19 cellular contexts compared by ENCODE assay signal in the genomic region with DNA sequence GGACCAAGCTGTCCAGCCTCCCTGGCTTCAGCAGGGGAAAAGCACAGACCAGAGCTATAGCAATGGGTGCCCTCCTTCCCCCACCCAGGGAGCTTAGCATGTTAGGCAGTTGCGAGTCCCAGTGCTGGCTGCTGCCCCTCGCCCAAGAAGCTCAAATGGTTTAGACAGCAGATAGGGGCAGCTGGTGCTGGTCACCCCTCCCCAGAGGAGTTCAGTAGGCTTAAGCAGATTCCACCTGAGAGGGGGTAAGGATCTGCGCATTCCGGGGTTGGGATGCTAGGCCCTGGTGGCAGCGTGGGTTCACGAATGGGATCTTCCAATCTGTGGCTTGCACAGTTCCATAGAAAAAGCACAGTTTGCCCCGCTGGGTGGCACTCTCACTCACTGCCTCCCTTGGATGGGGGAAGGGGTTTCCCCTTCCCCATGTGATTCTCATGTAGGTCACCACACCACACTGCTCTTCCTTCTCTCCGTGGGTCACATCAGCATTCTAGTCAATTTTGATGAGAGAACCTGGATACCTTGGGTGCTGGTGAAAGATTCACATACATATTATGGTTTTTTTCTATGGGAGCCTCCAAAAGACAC.
DNase-seq lines count a peak whose midpoint lies in the region; ATAC-seq and TF ChIP-seq lines count a peak whose summit lies in the region.
"Had no signal": no experiment of that assay in that cellular context is flagged by ENCODE, and none has a peak within 500 bp of the region (broad histone marks: within the 10 kb centered on the region; RNA-seq: fewer than 3 reads in every experiment).

No MANE protein-coding gene starts in this region.

- H3K79me2 ChIP-seq in PC-3 (ENCODE audit: low read length) = no peaks in the 10 kb centered on the region

- POLR2A ChIA-PET in PC-3 (lab: Charles Lee; ENCODE audit: unreplicated experiment) = no interaction called here

- H3K9ac ChIP-seq in PC-3 (ENCODE audit: low read length) = no peak overlapping the region

- no peaks in the 10 kb centered on the region for H3K9me3 ChIP-seq in BE2C
- H3K9me3 ChIP-seq in PC-3 (ENCODE audit: low read length) = no peaks in the 10 kb centered on the region
- H3K9me3 ChIP-seq in tibial nerve = peaks cover 0 to 15% (median 0%) of the 10 kb centered on the region in 4 donors

- no peaks in the 10 kb centered on the region for H3F3A ChIP-seq in PC-3 (ENCODE audit: low read length, unreplicated experiment)

- CTCF ChIA-PET in PC-3 (lab: Charles Lee) = no interaction called here

- no peaks in the 10 kb centered on the region for H3K4me1 ChIP-seq in BE2C
- H3K4me1 ChIP-seq in PC-3 (ENCODE audit: insufficient read depth, low read length) = no peaks in the 10 kb centered on the region
- H3K4me1 ChIP-seq in tibial nerve = no peaks in the 10 kb centered on the region
- H3K4me1 ChIP-seq: A549 had no signal

- H3K4me1 Mint-ChIP-seq in stimulated activated effector memory CD8-positive, alpha-beta T cell treated with anti-CD3 and anti-CD28 coated beads, Interleukin-12 subunit alpha, Interleukin-12 subunit beta, amount 100 ng/mL, for 72 hours = no peaks in the 10 kb centered on the region

- H3K27ac Mint-ChIP-seq in stimulated activated effector memory CD8-positive, alpha-beta T cell treated with anti-CD3 and anti-CD28 coated beads, Interleukin-12 subunit alpha, Interleukin-12 subunit beta, amount 100 ng/mL, for 72 hours = no peak overlapping the region
- H3K27ac Mint-ChIP-seq: CD8-positive, alpha-beta T cell had no signal

- no peaks in the 10 kb centered on the region for H3K36me3 ChIP-seq in BE2C
- no peaks in the 10 kb centered on the region for H3K36me3 ChIP-seq in PC-3 (ENCODE audit: low read depth, low read length)
- no peaks in the 10 kb centered on the region for H3K36me3 ChIP-seq in tibial nerve

- H3K27me3 ChIP-seq in BE2C (no peaks in the 10 kb centered on the region), PC-3 (ENCODE audit: low read length) (no peaks in the 10 kb centered on the region), tibial nerve (no peaks in the 10 kb centered on the region)

- no peak for TF ChIP-seq EP300 in tibial nerve (IDR thresholded peaks at IDR 0.05)

- TF ChIP-seq POLR2A in tibial nerve (IDR thresholded peaks at IDR 0.05) = no peak

- no peaks in the 10 kb centered on the region for H4K20me1 ChIP-seq in PC-3 (ENCODE audit: low read length)

- peaks cover 24% of the 10 kb centered on the region for H3K9me3 Mint-ChIP-seq in stimulated activated effector memory CD8-positive, alpha-beta T cell treated with anti-CD3 and anti-CD28 coated beads, Interleukin-12 subunit alpha, Interleukin-12 subunit beta, amount 100 ng/mL, for 72 hours

- intact Hi-C loops in PC-3 (cut with micrococcal nuclease) = no loop called here

- no TSS peak for BruUV-seq in PC-3 (replicated peaks; lab: Mats Ljungman, UMichigan)

- no peak for TF ChIP-seq CTCF in BE2C (IDR thresholded peaks at IDR 0.05; ENCODE audit: low read depth, low read length)
- no peak for TF ChIP-seq CTCF in PC-3 (conservative IDR thresholded peaks at IDR 0.05; ENCODE audit: low read depth, low read length)
- TF ChIP-seq CTCF in tibial nerve (IDR thresholded peaks at IDR 0.05) = no peak

- peak; percentile 4 for DNase-seq in BE2C
- peak; percentile 16 for DNase-seq in PC-3
- peak; percentile 72 for DNase-seq in mesenteric fat pad (ENCODE audit: low spot score)
- DNase-seq in stimulated activated effector memory CD8-positive, alpha-beta T cell treated with anti-CD3 and anti-CD28 coated beads, Interleukin-12 subunit alpha, Interleukin-12 subunit beta, amount 100 ng/mL, for 72 hours (ENCODE audit: low spot score in 2 of 2) = no peak
- DNase-seq in tibial nerve (ENCODE audit: low spot score in 2 of 2) = no peak
- no peak for DNase-seq in NCI-H146 (lab: John Stamatoyannopoulos, UW)
- DNase-seq: CD8-positive, alpha-beta T cell; NCI-H1105; NCI-H2029 treated with DMSO at 0.1 percent for 48 hours; NCI-H2171; NCI-H345; NCI-H524; NCI-H774; RPMI8226; SHP77 treated with DMSO at 0.1 percent for 48 hours had no signal

- H3K9me2 ChIP-seq in PC-3 (replicated peaks; ENCODE audit: low read length) = no peaks in the 10 kb centered on the region

- H3K27ac ChIP-seq in PC-3 (ENCODE audit: low read length) (no peak overlapping the region), tibial nerve (no peak overlapping the region)
- H3K27ac ChIP-seq: A549 had no signal

- H3K36me3 Mint-ChIP-seq in stimulated activated effector memory CD8-positive, alpha-beta T cell treated with anti-CD3 and anti-CD28 coated beads, Interleukin-12 subunit alpha, Interleukin-12 subunit beta, amount 100 ng/mL, for 72 hours = no peaks in the 10 kb centered on the region
- H3K36me3 Mint-ChIP-seq: CD8-positive, alpha-beta T cell had no signal

- no peak overlapping the region for H3K4me2 ChIP-seq in PC-3 (ENCODE audit: low read length)
- H3K4me2 ChIP-seq: A549 had no signal

- ATAC-seq in HG02798 (IDR thresholded peaks at IDR 0.05; ENCODE audit: poor library complexity, unreplicated experiment) (peak; percentile 37), PC-3 (no peak)
- no peak for ATAC-seq in stimulated activated effector memory CD8-positive, alpha-beta T cell treated with anti-CD3 and anti-CD28 coated beads, Interleukin-12 subunit alpha, Interleukin-12 subunit beta, amount 100 ng/mL, for 72 hours
- ATAC-seq: A549; CD8-positive, alpha-beta T cell; HCT116; SK-N-SH treated with all-trans-retinoic acid at 6 μM for 48 hours had no signal

- WGBS in tibial nerve, 2 donors = 93 to 96% methylated on average over 8 of the region's 8 CpGs

- H3K4me3 ChIP-seq in BE2C (ENCODE audit: low read depth, low read length) (no peak overlapping the region), PC-3 (ENCODE audit: low read length) (no peak overlapping the region), tibial nerve (no peak overlapping the region)
- H3K4me3 ChIP-seq: A549 had no signal

- H2AFZ ChIP-seq in PC-3 (ENCODE audit: low read length) = no peak overlapping the region

- no peak overlapping the region for H3K4me3 Mint-ChIP-seq in stimulated activated effector memory CD8-positive, alpha-beta T cell treated with anti-CD3 and anti-CD28 coated beads, Interleukin-12 subunit alpha, Interleukin-12 subunit beta, amount 100 ng/mL, for 72 hours
- H3K4me3 Mint-ChIP-seq: CD8-positive, alpha-beta T cell had no signal

Comparison
In these comparisons a context has a peak if more than half of its experiments do, and no peak if none do; other contexts are left out.
1. DNase-seq: peak in BE2C (single experiment), PC-3 (single experiment) and mesenteric fat pad (single experiment); none in stimulated activated effector memory CD8-positive, alpha-beta T cell treated with anti-CD3 and anti-CD28 coated beads, Interleukin-12 subunit alpha, Interleukin-12 subunit beta, amount 100 ng/mL, for 72 hours (0 of 2), tibial nerve (0 of 2) and NCI-H146 (single experiment).